Comparison of ENCODE assay signal across 8 cellular contexts in the genomic region with DNA sequence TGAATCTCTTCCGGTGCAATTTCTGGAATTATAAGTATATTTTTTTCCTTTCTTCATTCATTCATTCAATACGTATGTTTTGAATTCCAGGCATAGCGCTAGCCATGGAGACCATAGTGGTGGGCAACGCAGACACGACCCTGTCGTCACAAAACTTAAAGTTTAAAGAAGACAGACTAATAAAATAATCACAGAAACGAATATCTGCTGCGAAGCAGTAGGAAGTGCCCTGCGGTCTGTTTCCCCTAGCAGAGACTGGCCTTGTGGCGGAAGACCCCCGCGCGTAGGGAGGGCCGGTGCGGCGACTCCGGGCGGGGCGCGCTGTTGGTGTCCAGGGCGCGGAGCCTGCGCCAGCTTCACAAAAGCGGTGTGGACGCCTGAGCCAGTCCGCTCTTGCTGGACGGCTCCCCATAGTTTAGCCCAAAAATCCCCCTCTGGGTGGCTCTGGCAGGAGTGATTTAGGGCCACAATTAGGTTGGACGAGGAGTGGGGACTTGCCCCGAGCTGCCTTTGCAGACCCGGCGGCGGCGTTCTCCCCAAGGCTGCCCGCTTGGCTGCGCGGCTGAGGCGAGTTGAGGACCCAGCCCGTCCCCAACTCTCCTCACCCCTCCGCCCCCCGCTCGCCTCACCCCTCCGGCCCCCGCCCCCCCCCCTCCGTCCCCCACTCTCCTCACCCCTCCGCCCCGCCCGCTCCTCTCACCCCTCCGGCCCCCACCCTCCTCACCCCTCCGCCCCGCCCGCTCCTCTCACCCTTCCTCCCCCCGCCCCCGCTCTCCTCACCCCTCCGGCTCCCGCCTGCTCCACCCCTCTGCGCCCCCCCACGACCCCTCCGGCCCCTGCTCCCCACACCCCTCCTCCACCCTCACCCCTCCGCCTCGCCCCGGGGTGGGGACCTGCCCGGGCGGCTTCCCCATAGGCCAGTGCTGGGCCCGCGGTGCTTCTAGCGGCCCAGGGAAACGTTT. TPM values are rescaled to one million over a fixed set of nuclear protein-coding genes. Genes with fewer than 3 reads are reported as not detected.
DNase-seq lines count a peak whose midpoint lies in the region; ATAC-seq and TF ChIP-seq lines count a peak whose summit lies in the region.

No MANE protein-coding gene starts in this region.

- H3K4me1 ChIP-seq in breast epithelium (no peaks in the 10 kb centered on the region), BE2C (no peaks in the 10 kb centered on the region)

- ATAC-seq in left ventricle myocardium superior: peak; percentile 74
- ATAC-seq in GM19395 (IDR thresholded peaks at IDR 0.05; ENCODE audit: unreplicated experiment): no peak
- ATAC-seq in GM19467 (IDR thresholded peaks at IDR 0.05; ENCODE audit: unreplicated experiment): no peak

- no peaks in the 10 kb centered on the region for H3K27me3 ChIP-seq in breast epithelium
- H3K27me3 ChIP-seq in BE2C: peaks cover 38% of the 10 kb centered on the region

- H3K27me3 Mint-ChIP-seq in MCF 10A (ENCODE audit: insufficient read depth, unreplicated experiment): no peaks in the 10 kb centered on the region

- TF ChIP-seq CTCF in breast epithelium (IDR thresholded peaks at IDR 0.05) (no peak), MCF 10A (IDR thresholded peaks at IDR 0.05; ENCODE audit: unreplicated experiment) (no peak), retinal pigment epithelial cell (conservative IDR thresholded peaks at IDR 0.05; ENCODE audit: low read depth, low read length) (no peak), BE2C (IDR thresholded peaks at IDR 0.05; ENCODE audit: low read depth, low read length) (no peak)

- H3K36me3 Mint-ChIP-seq in MCF 10A (ENCODE audit: insufficient read depth, unreplicated experiment): no peaks in the 10 kb centered on the region

- H3K36me3 ChIP-seq in breast epithelium: no peaks in the 10 kb centered on the region
- H3K36me3 ChIP-seq in BE2C: no peaks in the 10 kb centered on the region

- H3K27ac ChIP-seq in breast epithelium: peak overlapping the region; percentile 22 to 83

- POLR2A ChIA-PET in MCF 10A (lab: Yijun Ruan, JAX): no interaction called here

- CTCF ChIA-PET in MCF 10A (lab: Yijun Ruan, JAX): no interaction called here

- no peaks in the 10 kb centered on the region for H3K9me3 ChIP-seq in breast epithelium
- H3K9me3 ChIP-seq in BE2C: no peaks in the 10 kb centered on the region

- H3K4me3 ChIP-seq in breast epithelium (peak overlapping the region; percentile 48 to 65 (median 52)), retinal pigment epithelial cell (ENCODE audit: low read length) (peak overlapping the region; percentile 65), BE2C (ENCODE audit: low read depth, low read length) (no peak overlapping the region)

- no peaks in the 10 kb centered on the region for H3K9me3 Mint-ChIP-seq in MCF 10A (ENCODE audit: unreplicated experiment)

- no peak overlapping the region for H3K4me3 Mint-ChIP-seq in MCF 10A (ENCODE audit: unreplicated experiment)

- H3K27ac Mint-ChIP-seq in MCF 10A (ENCODE audit: low read depth, unreplicated experiment): no peak overlapping the region

- DNase-seq in breast epithelium (ENCODE audit: low spot score in 2 of 2): no peak
- DNase-seq in MCF 10A (ENCODE audit: unreplicated experiment): no peak
- DNase-seq in activated gamma-delta T cell treated with Interleukin-2 at 50 U/mL for 16 hours: peak; percentile 31
- peak; percentile 72 for DNase-seq in left ventricle myocardium superior
- DNase-seq in retinal pigment epithelial cell (ENCODE audit: low read depth): no peak
- DNase-seq in BE2C: no peak

- intact Hi-C loops in breast epithelium (cut with DNase I; ENCODE audit: low total_unique reads): no loop called here
- intact Hi-C loops in MCF 10A (cut with micrococcal nuclease): no loop called here
- intact Hi-C loops in left ventricle myocardium superior (cut with micrococcal nuclease): no loop called here

- TF ChIP-seq POLR2A in breast epithelium (IDR thresholded peaks at IDR 0.05): no peak

- no TSS peak for BruUV-seq in MCF 10A (replicated peaks; lab: Mats Ljungman, UMichigan)

- peaks cover 19% of the 10 kb centered on the region for H3K4me1 Mint-ChIP-seq in MCF 10A (ENCODE audit: insufficient read depth, unreplicated experiment)

RNA-seq across cellular contexts. Expression of a gene that starts 14.2 kb away (rescaled TPM):
- total RNA-seq in breast epithelium (10 to 100 TPM; 15.1 to 35.2 (median 21.6) TPM), MCF 10A (2022) (28.7 and 32.3 TPM in 2 replicates), left ventricle myocardium superior (25.1 TPM)
- not detected for polyA plus RNA-seq in BE2C (2012; ENCODE audit: insufficient read depth, insufficient read length, low read depth)

Comparison
In these comparisons a context has a peak if more than half of its experiments do, and no peak if none do; other contexts are left out.
1. DNase-seq: peak in activated gamma-delta T cell treated with Interleukin-2 at 50 U/mL for 16 hours (single experiment) and left ventricle myocardium superior (single experiment); none in breast epithelium (0 of 2), MCF 10A (single experiment), retinal pigment epithelial cell (single experiment) and BE2C (single experiment).